8 cellular contexts compared by ENCODE assay signal in the genomic region with DNA sequence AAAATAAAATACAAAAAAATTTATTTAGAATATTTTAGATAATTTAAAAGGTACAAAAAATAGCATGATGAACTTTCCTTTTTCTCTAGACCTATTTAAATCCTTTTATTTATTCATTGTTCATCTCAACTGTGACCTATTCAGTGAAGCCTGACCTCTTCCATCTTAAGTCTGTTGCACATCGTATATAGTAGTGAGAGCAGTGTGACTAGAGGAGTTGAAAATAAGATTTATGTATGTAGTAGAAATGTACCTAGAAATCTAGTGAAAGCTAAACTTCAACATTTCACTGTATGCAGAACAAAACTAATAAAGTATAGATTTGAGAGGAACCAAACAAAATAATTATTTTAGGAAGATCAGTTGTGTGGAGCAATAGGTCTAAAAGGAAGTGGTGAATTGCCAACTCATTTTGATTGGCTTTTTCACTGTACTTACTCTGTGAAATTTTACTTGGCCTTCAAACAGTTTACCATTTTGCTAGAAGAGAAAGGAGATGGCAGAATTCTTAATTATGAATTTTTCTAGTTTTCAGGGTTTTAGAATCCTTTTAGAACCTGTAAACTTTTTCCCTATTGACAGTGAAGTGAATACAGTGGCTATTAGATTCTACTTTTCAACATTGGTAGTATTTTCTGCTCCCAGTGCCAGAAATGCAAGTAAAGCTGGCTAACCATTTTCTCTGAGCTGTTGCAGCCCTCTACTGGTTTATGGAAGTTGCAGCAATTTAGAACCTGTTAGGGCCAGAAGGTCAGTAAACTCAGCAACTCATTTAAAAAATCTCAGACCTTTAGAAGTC. TPM values are rescaled to one million over a fixed set of nuclear protein-coding genes. Genes with fewer than 3 reads are reported as not detected.
DNase-seq lines count a peak whose midpoint lies in the region; ATAC-seq, FAIRE-seq and TF ChIP-seq lines count a peak whose summit lies in the region.

No MANE protein-coding gene starts in this region.

- no peak overlapping the region for H3K18ac ChIP-seq in trophoblast cell (ENCODE audit: low read length)

- no peaks in the 10 kb centered on the region for H3K27me3 Mint-ChIP-seq in activated T-helper 17 cell treated with anti-CD3 and anti-CD28 coated beads, Interleukin-2, amount 50 U/mL, for 72 hours

- no peak overlapping the region for H2BK120ac ChIP-seq in trophoblast cell (ENCODE audit: insufficient read depth, low read length, poor library complexity)

- H3K9me3 ChIP-seq in trophoblast cell (ENCODE audit: insufficient read depth, low read depth, low read length) = no peaks in the 10 kb centered on the region

- H3K79me1 ChIP-seq in trophoblast cell (ENCODE audit: low read length) = no peaks in the 10 kb centered on the region

- no peak overlapping the region for H3K14ac ChIP-seq in trophoblast cell (ENCODE audit: low read length)

- peak; percentile 46 for ATAC-seq in HG02973 (IDR thresholded peaks at IDR 0.05; ENCODE audit: unreplicated experiment)
- peak; percentile 31 for ATAC-seq in activated T-helper 17 cell treated with anti-CD3 and anti-CD28 coated beads, Interleukin-2, amount 50 U/mL, for 72 hours (replicated peaks)

- no peak overlapping the region for H4K8ac ChIP-seq in trophoblast cell (ENCODE audit: low read depth, low read length)

- no peak overlapping the region for H3K4me3 ChIP-seq in AG04449 (ENCODE audit: low read depth, low read length)
- H3K4me3 ChIP-seq in trophoblast cell (ENCODE audit: low read depth, low read length) = no peak overlapping the region

- H3K9me3 Mint-ChIP-seq in activated T-helper 17 cell treated with anti-CD3 and anti-CD28 coated beads, Interleukin-2, amount 50 U/mL, for 72 hours = no peaks in the 10 kb centered on the region

- peaks cover 2% of the 10 kb centered on the region for H3K79me2 ChIP-seq in trophoblast cell (ENCODE audit: control insufficient read depth, insufficient read depth, low read length, poor library complexity)

- no peak overlapping the region for H4K91ac ChIP-seq in trophoblast cell (ENCODE audit: low read depth, low read length)

- H2BK5ac ChIP-seq in trophoblast cell (ENCODE audit: low read depth, low read length, poor library complexity) = no peak overlapping the region

- no peak overlapping the region for H3K4ac ChIP-seq in trophoblast cell (ENCODE audit: low read depth, low read length)

- no peaks in the 10 kb centered on the region for H3K36me3 ChIP-seq in trophoblast cell (ENCODE audit: control insufficient read depth in 1 of 2, insufficient read depth in 2 of 2, low read length in 2 of 2)

- H3K36me3 Mint-ChIP-seq in activated T-helper 17 cell treated with anti-CD3 and anti-CD28 coated beads, Interleukin-2, amount 50 U/mL, for 72 hours (ENCODE audit: low read depth) = peaks cover 77% of the 10 kb centered on the region

- no peak overlapping the region for H4K12ac ChIP-seq in trophoblast cell (ENCODE audit: low read depth, low read length)

- no peak overlapping the region for H3K27ac ChIP-seq in trophoblast cell (ENCODE audit: low read depth, low read length)

- no peak overlapping the region for H3K9ac ChIP-seq in trophoblast cell (ENCODE audit: low read length)

- TF ChIP-seq CTCF in AG04449 (IDR thresholded peaks at IDR 0.05; ENCODE audit: insufficient read depth, low read length, missing control alignments) = peak; percentile 66

- H3K27ac Mint-ChIP-seq in activated T-helper 17 cell treated with anti-CD3 and anti-CD28 coated beads, Interleukin-2, amount 50 U/mL, for 72 hours = peak overlapping the region; percentile 71

- no CpG with 5 or more reads among the region's 1 CpG for WGBS in trophoblast cell (ENCODE audit: extremely low coverage, insufficient coverage, insufficient read length)

- H3K4me2 ChIP-seq in trophoblast cell (ENCODE audit: low read length) = no peak overlapping the region

- peak; percentile 28 for DNase-seq in AG04449 (ENCODE audit: low read depth, low spot score)
- peak; percentile 66 for DNase-seq in GM03348 (ENCODE audit: low spot score)
- peak; percentile 32 for DNase-seq in NCI-H345 treated with DMSO at 0.1 percent for 48 hours (lab: John Stamatoyannopoulos, UW; ENCODE audit: unreplicated experiment)
- DNase-seq in frontal cortex (ENCODE audit: low spot score in 2 of 2) = peak; percentile 28 to 39
- peak; percentile 35 to 70 for DNase-seq in trophoblast cell
- DNase-seq in effector CD8-positive, alpha-beta T cell (lab: John Stamatoyannopoulos, UW) = no peak

- POLR2A ChIA-PET in AG04449 (lab: Yijun Ruan, JAX) = no interaction called here

- H2AFZ ChIP-seq in trophoblast cell (ENCODE audit: insufficient read depth, low read length, poor library complexity) = no peak overlapping the region

- H2AK5ac ChIP-seq in trophoblast cell (ENCODE audit: low read length) = no peak overlapping the region

- FAIRE-seq in frontal cortex (lab: Jason Lieb, UNC) = peak; percentile 76

- peaks cover 55% of the 10 kb centered on the region for H3K4me1 Mint-ChIP-seq in activated T-helper 17 cell treated with anti-CD3 and anti-CD28 coated beads, Interleukin-2, amount 50 U/mL, for 72 hours

- no peaks in the 10 kb centered on the region for H3K4me1 ChIP-seq in trophoblast cell (ENCODE audit: control insufficient read depth in 1 of 2, insufficient read depth in 2 of 2, low read length in 2 of 2)

- no peak overlapping the region for H2BK12ac ChIP-seq in trophoblast cell (ENCODE audit: low read length)

- H3K23ac ChIP-seq in trophoblast cell (ENCODE audit: low read length) = no peak overlapping the region

- peak overlapping the region; percentile 67 for H3K4me3 Mint-ChIP-seq in activated T-helper 17 cell treated with anti-CD3 and anti-CD28 coated beads, Interleukin-2, amount 50 U/mL, for 72 hours

- H3K27me3 ChIP-seq in trophoblast cell (ENCODE audit: insufficient read depth, low read length) = no peaks in the 10 kb centered on the region

- CTCF ChIA-PET in AG04449 (lab: Yijun Ruan, JAX) = interaction anchor here (0.6 to 2.8 kb wide), 13 partner anchors 9 to 333 kb away, joined by 3 to 14 read pairs (median 4); a partner anchor contains a TSS

RNA-seq across cellular contexts. Expression of a gene that starts 11.1 kb away (rescaled TPM):
- total RNA-seq in activated T-helper 17 cell treated with anti-CD3 and anti-CD28 coated beads, Interleukin-2, amount 50 U/mL, for 72 hours = 100 to 1,000 TPM; 104 to 170 TPM
- 135 TPM for total RNA-seq in frontal cortex
- 27.7 and 28.0 TPM in 2 replicates for polyA plus RNA-seq in trophoblast cell (2013)

RNA-seq across cellular contexts. Expression of a gene that starts 45.1 kb away (rescaled TPM):
- total RNA-seq in activated T-helper 17 cell treated with anti-CD3 and anti-CD28 coated beads, Interleukin-2, amount 50 U/mL, for 72 hours = 100 to 1,000 TPM; 406 to 520 TPM
- total RNA-seq in frontal cortex = 85.2 TPM
- polyA plus RNA-seq in trophoblast cell (2013) = 152 and 159 TPM in 2 replicates
